15 cellular contexts compared by ENCODE assay signal in the genomic region with DNA sequence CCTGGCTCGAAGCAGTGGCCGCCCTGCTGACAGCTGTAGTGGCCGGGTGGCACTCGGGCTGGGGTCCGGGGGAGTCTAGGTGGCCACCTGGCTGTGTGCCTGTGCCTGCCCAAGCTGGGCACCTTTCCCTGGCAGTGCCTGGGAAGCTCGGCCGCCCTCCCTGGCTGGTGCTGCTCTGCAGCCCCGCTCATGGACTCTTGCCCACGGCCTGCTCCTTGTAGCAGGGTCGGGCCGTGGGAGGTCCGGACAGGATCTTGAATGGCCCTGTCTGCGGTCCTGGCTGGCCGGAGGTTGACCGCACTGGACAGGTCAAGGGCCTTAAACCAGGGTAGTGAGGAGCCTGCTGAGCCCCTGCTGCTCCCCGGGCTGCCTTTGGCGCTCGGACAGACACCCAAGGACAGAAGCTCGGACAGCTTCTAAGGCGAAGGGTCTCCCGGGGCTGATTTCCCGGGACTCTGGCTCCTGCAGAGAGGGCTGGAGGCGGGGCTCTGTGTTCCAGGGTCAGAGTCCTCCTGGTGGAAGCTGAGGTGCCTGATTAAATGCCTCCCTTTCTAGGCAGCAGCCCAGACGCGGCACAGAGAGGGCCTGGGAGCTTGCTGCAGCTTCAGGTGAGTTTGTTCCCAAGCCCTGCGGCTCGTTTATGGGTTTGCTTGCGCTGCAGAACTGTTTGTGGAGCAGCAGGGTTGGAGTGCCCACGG. TPM values are rescaled to one million over a fixed set of nuclear protein-coding genes. Genes with fewer than 3 reads are reported as not detected.
DNase-seq lines count a peak whose midpoint lies in the region; ATAC-seq and TF ChIP-seq lines count a peak whose summit lies in the region.
"Had no signal": no experiment of that assay in that cellular context is flagged by ENCODE, and none has a peak within 500 bp of the region (broad histone marks: within the 10 kb centered on the region; RNA-seq: fewer than 3 reads in every experiment).

No MANE protein-coding gene starts in this region.

- peak; percentile 48 for DNase-seq in HT-29 (ENCODE audit: low spot score)
- DNase-seq in colonic mucosa = peak; percentile 89
- DNase-seq in trophoblast cell = no peak
- DNase-seq in activated naive CD4-positive, alpha-beta T cell treated with anti-CD3 and anti-CD28 coated beads, Interleukin-2, amount 10 ng/mL, durations not matched to agents 7 days and 5 days = no peak
- no peak for DNase-seq in WERI-Rb-1
- DNase-seq: activated B cell treated with CpG ODN at 0.5 μM for 24 hours; left ventricle myocardium inferior; NCI-H1048; NCI-H774; stimulated activated CD4-positive, alpha-beta T cell treated with anti-CD3 and anti-CD28 coated beads, Interleukin-4, amount 100 ng/mL, for 1 hour had no signal

- no peak for TF ChIP-seq CTCF in colonic mucosa (IDR thresholded peaks at IDR 0.05)
- no peak for TF ChIP-seq CTCF in WERI-Rb-1 (IDR thresholded peaks at IDR 0.05; ENCODE audit: low read depth, low read length)

- H3K18ac ChIP-seq in trophoblast cell (ENCODE audit: low read length) = peak overlapping the region; percentile 26

- H3K4me3 Mint-ChIP-seq in activated naive CD4-positive, alpha-beta T cell treated with anti-CD3 and anti-CD28 coated beads, Interleukin-2, amount 10 ng/mL, durations not matched to agents 7 days and 5 days = no peak overlapping the region
- H3K4me3 Mint-ChIP-seq: activated B cell treated with CpG ODN at 0.5 μM for 24 hours; stimulated activated naive CD8-positive, alpha-beta T cell treated with anti-CD3 and anti-CD28 coated beads, Interleukin-15, Interleukin-2, amounts not matched to agents 100 ng/mL and 50 ng/mL, for 24 hours had no signal

- H3K79me2 ChIP-seq in trophoblast cell (ENCODE audit: control insufficient read depth, insufficient read depth, low read length, poor library complexity) = peaks cover 14% of the 10 kb centered on the region

- no peak overlapping the region for H2BK5ac ChIP-seq in trophoblast cell (ENCODE audit: low read depth, low read length, poor library complexity)

- H4K91ac ChIP-seq in trophoblast cell (ENCODE audit: low read depth, low read length) = no peak overlapping the region

- H3K27me3 ChIP-seq in colonic mucosa = no peaks in the 10 kb centered on the region
- H3K27me3 ChIP-seq in trophoblast cell (ENCODE audit: insufficient read depth, low read length) = no peaks in the 10 kb centered on the region
- no peaks in the 10 kb centered on the region for H3K27me3 ChIP-seq in WERI-Rb-1 (ENCODE audit: insufficient read depth, low read depth, severe bottlenecking)
- H3K27me3 ChIP-seq: dorsolateral prefrontal cortex had no signal

- H3K14ac ChIP-seq in trophoblast cell (ENCODE audit: low read length) = no peak overlapping the region

- H3K4me3 ChIP-seq in colonic mucosa (peak overlapping the region; percentile 23), trophoblast cell (ENCODE audit: low read depth, low read length) (no peak overlapping the region), WERI-Rb-1 (ENCODE audit: low read depth, low read length) (no peak overlapping the region)
- H3K4me3 ChIP-seq: left ventricle myocardium inferior, SK-N-MC had no signal

- H3K9ac ChIP-seq in colonic mucosa (ENCODE audit: low read depth in 2 of 2, low read length in 2 of 2) = peak overlapping the region; percentile 72 to 84
- no peak overlapping the region for H3K9ac ChIP-seq in trophoblast cell (ENCODE audit: low read length)

- H3K27me3 Mint-ChIP-seq in activated naive CD4-positive, alpha-beta T cell treated with anti-CD3 and anti-CD28 coated beads, Interleukin-2, amount 10 ng/mL, durations not matched to agents 7 days and 5 days = no peaks in the 10 kb centered on the region
- H3K27me3 Mint-ChIP-seq: activated B cell treated with CpG ODN at 0.5 μM for 24 hours; stimulated activated naive CD8-positive, alpha-beta T cell treated with anti-CD3 and anti-CD28 coated beads, Interleukin-15, Interleukin-2, amounts not matched to agents 100 ng/mL and 50 ng/mL, for 24 hours had no signal

- no peak overlapping the region for H2BK120ac ChIP-seq in trophoblast cell (ENCODE audit: insufficient read depth, low read length, poor library complexity)

- H3K9me3 ChIP-seq in colonic mucosa = no peaks in the 10 kb centered on the region
- peaks cover 2% of the 10 kb centered on the region for H3K9me3 ChIP-seq in trophoblast cell (ENCODE audit: insufficient read depth, low read depth, low read length)
- H3K9me3 ChIP-seq in WERI-Rb-1 (ENCODE audit: severe bottlenecking) = no peaks in the 10 kb centered on the region
- H3K9me3 ChIP-seq: left ventricle myocardium inferior had no signal

- peaks cover 2% of the 10 kb centered on the region for H3K36me3 Mint-ChIP-seq in activated naive CD4-positive, alpha-beta T cell treated with anti-CD3 and anti-CD28 coated beads, Interleukin-2, amount 10 ng/mL, durations not matched to agents 7 days and 5 days

- no peak overlapping the region for H3K4me2 ChIP-seq in trophoblast cell (ENCODE audit: low read length)

- WGBS in trophoblast cell (ENCODE audit: extremely low coverage, insufficient coverage, insufficient read length) = no CpG with 5 or more reads among the region's 29 CpGs

- no peak overlapping the region for H2AK5ac ChIP-seq in trophoblast cell (ENCODE audit: low read length)

- H3K4me1 ChIP-seq in colonic mucosa (peaks cover 18% of the 10 kb centered on the region), trophoblast cell (ENCODE audit: control insufficient read depth in 1 of 2, insufficient read depth in 2 of 2, low read length in 2 of 2) (peaks cover 11 to 13% of the 10 kb centered on the region in 2 experiments)

- no peak overlapping the region for H4K8ac ChIP-seq in trophoblast cell (ENCODE audit: low read depth, low read length)

- no peak overlapping the region for H2BK12ac ChIP-seq in trophoblast cell (ENCODE audit: low read length)

- no peaks in the 10 kb centered on the region for H3K9me3 Mint-ChIP-seq in activated naive CD4-positive, alpha-beta T cell treated with anti-CD3 and anti-CD28 coated beads, Interleukin-2, amount 10 ng/mL, durations not matched to agents 7 days and 5 days
- H3K9me3 Mint-ChIP-seq: activated B cell treated with CpG ODN at 0.5 μM for 24 hours; stimulated activated naive CD8-positive, alpha-beta T cell treated with anti-CD3 and anti-CD28 coated beads, Interleukin-15, Interleukin-2, amounts not matched to agents 100 ng/mL and 50 ng/mL, for 24 hours had no signal

- CTCF ChIA-PET in activated naive CD4-positive, alpha-beta T cell treated with anti-CD3 and anti-CD28 coated beads, Interleukin-2, amount 10 ng/mL, durations not matched to agents 7 days and 5 days (lab: Charles Lee) = no interaction called here

- H4K12ac ChIP-seq in trophoblast cell (ENCODE audit: low read depth, low read length) = no peak overlapping the region

- H3K36me3 ChIP-seq in colonic mucosa (no peaks in the 10 kb centered on the region), trophoblast cell (ENCODE audit: control insufficient read depth in 1 of 2, insufficient read depth in 2 of 2, low read length in 2 of 2) (peaks cover 19 to 23% of the 10 kb centered on the region in 2 experiments), WERI-Rb-1 (peaks cover 24% of the 10 kb centered on the region)

- H3K27ac ChIP-seq in colonic mucosa (peak overlapping the region; percentile 86), trophoblast cell (ENCODE audit: low read depth, low read length) (no peak overlapping the region), WERI-Rb-1 (no peak overlapping the region)
- H3K27ac ChIP-seq: C4-2B, left ventricle myocardium inferior, SK-N-MC had no signal

- peak overlapping the region; percentile 29 for H3K4ac ChIP-seq in trophoblast cell (ENCODE audit: low read depth, low read length)

- H3K27ac Mint-ChIP-seq in activated naive CD4-positive, alpha-beta T cell treated with anti-CD3 and anti-CD28 coated beads, Interleukin-2, amount 10 ng/mL, durations not matched to agents 7 days and 5 days = no peak overlapping the region
- H3K27ac Mint-ChIP-seq: activated B cell treated with CpG ODN at 0.5 μM for 24 hours; stimulated activated naive CD8-positive, alpha-beta T cell treated with anti-CD3 and anti-CD28 coated beads, Interleukin-15, Interleukin-2, amounts not matched to agents 100 ng/mL and 50 ng/mL, for 24 hours had no signal

- peak overlapping the region; percentile 21 for H2AFZ ChIP-seq in trophoblast cell (ENCODE audit: insufficient read depth, low read length, poor library complexity)

- H3K4me1 Mint-ChIP-seq in activated naive CD4-positive, alpha-beta T cell treated with anti-CD3 and anti-CD28 coated beads, Interleukin-2, amount 10 ng/mL, durations not matched to agents 7 days and 5 days = peaks cover 19% of the 10 kb centered on the region

- H3K79me1 ChIP-seq in trophoblast cell (ENCODE audit: low read length) = no peaks in the 10 kb centered on the region

- intact Hi-C loops in colonic mucosa (cut with DNase I) = no loop called here

- ATAC-seq in GM19452 (IDR thresholded peaks at IDR 0.05; ENCODE audit: unreplicated experiment) = no peak

- no peak overlapping the region for H3K23ac ChIP-seq in trophoblast cell (ENCODE audit: low read length)

RNA-seq across cellular contexts. Expression of gene CAPN15, which starts 6.0 kb away (rescaled TPM):
- total RNA-seq in HT-29 (2014; rRNA removed; shearing (Covaris generic)) = 161 and 180 TPM in 2 replicates
- 100 to 1,000 TPM in 1 of 2 donors, 10 to 100 TPM in 1; 74.6 to 139 TPM for total RNA-seq in colonic mucosa
- polyA plus RNA-seq in trophoblast cell (2013) = 22.8 and 23.9 TPM in 2 replicates

RNA-seq across cellular contexts. Expression of gene PRR35, which starts 26.7 kb away (rescaled TPM):
- 0.08 TPM in 1 of 2 replicates, not detected in the other for total RNA-seq in HT-29 (2014; rRNA removed; shearing (Covaris generic))
- total RNA-seq in colonic mucosa = not detected
- 0.04 TPM in 2 replicates for polyA plus RNA-seq in trophoblast cell (2013)
- total RNA-seq: activated B cell treated with CpG ODN at 0.5 μM for 24 hours, left ventricle myocardium inferior had no signal

RNA-seq across cellular contexts. Expression of gene NHLRC4, which starts 33.3 kb away (rescaled TPM):
- 0.05 and 0.13 TPM in 2 replicates for total RNA-seq in HT-29 (2014; rRNA removed; shearing (Covaris generic))
- under 1 TPM; 0.32 to 0.35 TPM for total RNA-seq in colonic mucosa
- polyA plus RNA-seq in trophoblast cell (2013) = 0.25 and 0.28 TPM in 2 replicates

RNA-seq across cellular contexts. Expression of gene PIGQ, which starts 36.2 kb away (rescaled TPM):
- 99.5 and 103 TPM in 2 replicates for total RNA-seq in HT-29 (2014; rRNA removed; shearing (Covaris generic))
- total RNA-seq in colonic mucosa = 10 to 100 TPM; 25.6 to 59.3 TPM
- polyA plus RNA-seq in trophoblast cell (2013) = 26.7 and 27.0 TPM in 2 replicates

RNA-seq across cellular contexts. Expression of gene RAB40C, which starts 56.3 kb away (rescaled TPM):
- total RNA-seq in HT-29 (2014; rRNA removed; shearing (Covaris generic)) = 54.2 and 58.2 TPM in 2 replicates
- total RNA-seq in colonic mucosa = 10 to 100 TPM; 34.9 to 38.5 TPM
- 26.3 and 27.6 TPM in 2 replicates for polyA plus RNA-seq in trophoblast cell (2013)

Comparison
In these comparisons a context has a peak if more than half of its experiments do, and no peak if none do; other contexts are left out.
1. DNase-seq: peak in HT-29 (single experiment) and colonic mucosa (single experiment); none in trophoblast cell (0 of 2), activated naive CD4-positive, alpha-beta T cell treated with anti-CD3 and anti-CD28 coated beads, Interleukin-2, amount 10 ng/mL, durations not matched to agents 7 days and 5 days (single experiment) and WERI-Rb-1 (single experiment).